Comparison of ENCODE assay signal across 9 cellular contexts in genomic region chr14:103141117-103141796, GRCh38. TPM values are rescaled to one million over a fixed set of nuclear protein-coding genes. Genes with fewer than 3 reads are reported as not detected.
A peak's percentile ranks its signal among the peaks of the same experiment; 100 is the strongest.
DNase-seq lines count a peak whose midpoint lies in the region; ATAC-seq and TF ChIP-seq lines count a peak whose summit lies in the region.
"Had no signal": no experiment of that assay in that cellular context is flagged by ENCODE, and none has a peak within 500 bp of the region (broad histone marks: within the 10 kb centered on the region; RNA-seq: fewer than 3 reads in every experiment).

No MANE protein-coding gene starts in this region.

- no CpG with 5 or more reads among the region's 8 CpGs for WGBS in mesendoderm (ENCODE audit: extremely low coverage, insufficient coverage, low lambda C conversion rate)

- H4K5ac ChIP-seq in mesendoderm (ENCODE audit: low read length), result no peak overlapping the region

- H3K27me3 Mint-ChIP-seq in activated CD4-positive, alpha-beta T cell treated with anti-CD3 and anti-CD28 coated beads, Interleukin-2, amount 10 ng/mL, durations not matched to agents 7 days and 5 days, result peaks cover 8% of the 10 kb centered on the region

- H3K27ac ChIP-seq in mesendoderm (ENCODE audit: low read depth, low read length), result no peak overlapping the region

- H3K27me3 ChIP-seq in mesendoderm (ENCODE audit: insufficient read depth, low read length, poor library complexity), result no peaks in the 10 kb centered on the region

- CTCF ChIA-PET in activated CD4-positive, alpha-beta T cell treated with anti-CD3 and anti-CD28 coated beads, Interleukin-2, amount 10 ng/mL, durations not matched to agents 7 days and 5 days (lab: Charles Lee), result interaction anchor here (0.9 kb wide), 1 partner anchor 8 kb away, joined by 4 read pairs; no protein-coding TSS in a partner anchor
- CTCF ChIA-PET in HEK293T (lab: Yijun Ruan, JAX), result interaction anchor here (0.7 to 1.9 kb wide), 9 partner anchors 8 to 38 kb away, joined by 3 to 10 read pairs (median 4); no protein-coding TSS in a partner anchor

- H3K4ac ChIP-seq in mesendoderm (ENCODE audit: low read depth, low read length), result no peak overlapping the region

- H3K79me2 ChIP-seq in mesendoderm (ENCODE audit: control insufficient read depth, insufficient read depth, low read length), result no peaks in the 10 kb centered on the region

- H2AK5ac ChIP-seq in mesendoderm (ENCODE audit: low read length), result no peak overlapping the region

- no peaks in the 10 kb centered on the region for H3K36me3 Mint-ChIP-seq in activated CD4-positive, alpha-beta T cell treated with anti-CD3 and anti-CD28 coated beads, Interleukin-2, amount 10 ng/mL, durations not matched to agents 7 days and 5 days (ENCODE audit: low read depth)
- H3K36me3 Mint-ChIP-seq: activated naive CD8-positive, alpha-beta T cell had no signal

- no peaks in the 10 kb centered on the region for H3K4me1 ChIP-seq in mesendoderm (ENCODE audit: control insufficient read depth, low read depth, low read length)

- no peak overlapping the region for H3K23ac ChIP-seq in mesendoderm (ENCODE audit: low read length)

- no peak overlapping the region for H3K4me3 Mint-ChIP-seq in activated CD4-positive, alpha-beta T cell treated with anti-CD3 and anti-CD28 coated beads, Interleukin-2, amount 10 ng/mL, durations not matched to agents 7 days and 5 days

- POLR2A ChIA-PET in activated CD4-positive, alpha-beta T cell treated with anti-CD3 and anti-CD28 coated beads, Interleukin-2, amount 10 ng/mL, durations not matched to agents 7 days and 5 days (lab: Charles Lee), result no interaction called here
- POLR2A ChIA-PET in HEK293T (lab: Yijun Ruan, JAX), result no interaction called here

- no peak overlapping the region for H3K4me2 ChIP-seq in mesendoderm (ENCODE audit: low read length)

- H3K56ac ChIP-seq in mesendoderm (ENCODE audit: low read length), result no peak overlapping the region

- no peak overlapping the region for H3K4me3 ChIP-seq in astrocyte of the spinal cord (ENCODE audit: low read depth, low read length)
- H3K4me3 ChIP-seq in mesendoderm (ENCODE audit: low read length), result no peak overlapping the region

- ATAC-seq in HG03571 (IDR thresholded peaks at IDR 0.05; ENCODE audit: unreplicated experiment) (no peak), HG03045 (IDR thresholded peaks at IDR 0.05; ENCODE audit: unreplicated experiment) (no peak)

- in situ Hi-C loops in astrocyte of the spinal cord (cut with HindIII; ENCODE audit: low sequenced_read_pairs), result no loop called here

- no peak overlapping the region for H4K8ac ChIP-seq in mesendoderm (ENCODE audit: low read depth, low read length)

- no peak overlapping the region for H2BK5ac ChIP-seq in mesendoderm (ENCODE audit: low read length)

- H2BK15ac ChIP-seq in mesendoderm (replicated peaks; ENCODE audit: low read depth), result no peak overlapping the region

- H3K9me3 Mint-ChIP-seq in activated CD4-positive, alpha-beta T cell treated with anti-CD3 and anti-CD28 coated beads, Interleukin-2, amount 10 ng/mL, durations not matched to agents 7 days and 5 days, result no peaks in the 10 kb centered on the region

- H3K9ac ChIP-seq in mesendoderm (ENCODE audit: low read length), result no peak overlapping the region

- no peaks in the 10 kb centered on the region for H3K4me1 Mint-ChIP-seq in activated CD4-positive, alpha-beta T cell treated with anti-CD3 and anti-CD28 coated beads, Interleukin-2, amount 10 ng/mL, durations not matched to agents 7 days and 5 days

- TF ChIP-seq CTCF in astrocyte of the spinal cord (IDR thresholded peaks at IDR 0.05; ENCODE audit: low read depth, low read length), result peak; percentile 77

- H3K18ac ChIP-seq in mesendoderm (ENCODE audit: low read length), result no peak overlapping the region

- H3K79me1 ChIP-seq in mesendoderm (ENCODE audit: low read length), result no peaks in the 10 kb centered on the region

- H3K36me3 ChIP-seq in mesendoderm (ENCODE audit: control insufficient read depth, insufficient read depth, low read length), result no peaks in the 10 kb centered on the region

- DNase-seq in activated CD4-positive, alpha-beta T cell treated with anti-CD3 and anti-CD28 coated beads, Interleukin-2, amount 10 ng/mL, durations not matched to agents 7 days and 5 days, result peak; percentile 29
- no peak for DNase-seq in activated CD4-positive, alpha-beta T cell treated with anti-CD3 and anti-CD28 coated beads for 1 hour
- DNase-seq in HEK293T (ENCODE audit: extremely low spot score), result peak; percentile 78
- peak; percentile 79 for DNase-seq in NCI-H2171 treated with DMSO at 0.1 percent for 48 hours (lab: John Stamatoyannopoulos, UW)
- no peak for DNase-seq in astrocyte of the spinal cord (ENCODE audit: low read depth, low spot score)
- peak; percentile 87 for DNase-seq in mesendoderm

- H2BK120ac ChIP-seq in mesendoderm (ENCODE audit: low read depth, low read length), result no peak overlapping the region

- no peak overlapping the region for H3K27ac Mint-ChIP-seq in activated CD4-positive, alpha-beta T cell treated with anti-CD3 and anti-CD28 coated beads, Interleukin-2, amount 10 ng/mL, durations not matched to agents 7 days and 5 days
- H3K27ac Mint-ChIP-seq: activated naive CD8-positive, alpha-beta T cell had no signal

TF ChIP-seq in HEK293T, 16 proteins besides CTCF, POLR2A, EP300 and RAD21:
- TF ChIP-seq ARNT (IDR thresholded peaks at IDR 0.05) (no peak), ELF4 (IDR thresholded peaks at IDR 0.05) (no peak), HDGF (IDR thresholded peaks at IDR 0.05; ENCODE audit: borderline replicate concordance) (no peak), FOXA1 (IDR thresholded peaks at IDR 0.05) (no peak)

RNA-seq across cellular contexts. Expression of gene TNFAIP2, which starts 18.0 kb away (rescaled TPM):
- total RNA-seq in activated CD4-positive, alpha-beta T cell treated with anti-CD3 and anti-CD28 coated beads, Interleukin-2, amount 10 ng/mL, durations not matched to agents 7 days and 5 days, result under 1 TPM in 1 of 2 experiments, not detected in 1; 0.60 TPM
- polyA plus RNA-seq in mesendoderm (2013, experiment 1 of 2), result 30.9 TPM
- 29.3 TPM for polyA plus RNA-seq in mesendoderm (2013, experiment 2 of 2)

RNA-seq across cellular contexts. Expression of gene EXOC3L4, which starts 46.7 kb away (rescaled TPM):
- not detected for total RNA-seq in activated CD4-positive, alpha-beta T cell treated with anti-CD3 and anti-CD28 coated beads, Interleukin-2, amount 10 ng/mL, durations not matched to agents 7 days and 5 days
- polyA plus RNA-seq in mesendoderm (2013, experiment 1 of 2), result 0.10 TPM
- not detected for polyA plus RNA-seq in mesendoderm (2013, experiment 2 of 2)

RNA-seq across cellular contexts. Expression of gene LBHD2, which starts 57.2 kb away (rescaled TPM):
- not detected for total RNA-seq in activated CD4-positive, alpha-beta T cell treated with anti-CD3 and anti-CD28 coated beads, Interleukin-2, amount 10 ng/mL, durations not matched to agents 7 days and 5 days
- polyA plus RNA-seq in mesendoderm (2013, experiment 1 of 2), result not detected
- not detected for polyA plus RNA-seq in mesendoderm (2013, experiment 2 of 2)

Comparison
In these comparisons a context has a peak if more than half of its experiments do, and no peak if none do; other contexts are left out.
1. DNase-seq: peak in activated CD4-positive, alpha-beta T cell treated with anti-CD3 and anti-CD28 coated beads, Interleukin-2, amount 10 ng/mL, durations not matched to agents 7 days and 5 days (single experiment), HEK293T (single experiment), NCI-H2171 treated with DMSO at 0.1 percent for 48 hours (single experiment) and mesendoderm (single experiment); none in activated CD4-positive, alpha-beta T cell treated with anti-CD3 and anti-CD28 coated beads for 1 hour (single experiment) and astrocyte of the spinal cord (single experiment).